In genomic region chr16:27600386-27600785, GRCh38 we compare ENCODE assay signal across 27 cellular contexts. TPM values are rescaled to one million over a fixed set of nuclear protein-coding genes. Genes with fewer than 3 reads are reported as not detected.
DNase-seq lines count a peak whose midpoint lies in the region; ATAC-seq and TF ChIP-seq lines count a peak whose summit lies in the region.
"Had no signal": no experiment of that assay in that cellular context is flagged by ENCODE, and none has a peak within 500 bp of the region (broad histone marks: within the 10 kb centered on the region; RNA-seq: fewer than 3 reads in every experiment).

No MANE protein-coding gene starts in this region.

- CTCF ChIA-PET in HEK293 (lab: Yijun Ruan, JAX) = no interaction called here

- H3K4me3 Mint-ChIP-seq in nephron = no peak overlapping the region
- H3K4me3 Mint-ChIP-seq: activated CD8-positive, alpha-beta T cell treated with anti-CD3 and anti-CD28 coated beads, Interleukin-2, amount 10 ng/mL, durations not matched to agents 7 days and 5 days had no signal

- TF ChIP-seq CTCF in HEK293 (tag by site-specific recombination; IDR thresholded peaks at IDR 0.05) (no peak), nephron (IDR thresholded peaks at IDR 0.05; ENCODE audit: unreplicated experiment in 3 of 3) (no peak)

- no peak overlapping the region for H3K4me3 ChIP-seq in HEK293 (ENCODE audit: low read depth, low read length)
- H3K4me3 ChIP-seq in ectodermal cell (ENCODE audit: insufficient read depth, low read depth, low read length) = no peak overlapping the region
- H3K4me3 ChIP-seq: BLaER1 treated with 17β-estradiol and CSF1 and Interleukin-3, amounts not matched to agents 10 nM and 100 nM; K562; MG63; right lobe of liver; testis; vagina had no signal

- no peak overlapping the region for H3K27ac ChIP-seq in HEK293 (ENCODE audit: extremely low read depth, low read depth, low read length)
- H3K27ac ChIP-seq in ectodermal cell (ENCODE audit: insufficient read depth, low read depth, low read length, poor library complexity, severe bottlenecking) = peak overlapping the region; percentile 36
- H3K27ac ChIP-seq: BLaER1 treated with 17β-estradiol and CSF1 and Interleukin-3, amounts not matched to agents 10 nM and 100 nM; right lobe of liver; testis; vagina had no signal

- ATAC-seq in GM21717 (IDR thresholded peaks at IDR 0.05; ENCODE audit: unreplicated experiment) = no peak
- ATAC-seq: activated CD8-positive, alpha-beta T cell treated with anti-CD3 and anti-CD28 coated beads, Interleukin-2, amount 10 ng/mL, durations not matched to agents 7 days and 5 days; K562; right lobe of liver; Right ventricle myocardium inferior had no signal

- peaks cover 43% of the 10 kb centered on the region for H3K4me1 Mint-ChIP-seq in nephron

- WGBS in ectodermal cell, 2 experiments = 12 to 16% methylated on average over 6 of the region's 6 CpGs

- peak overlapping the region in 2 of 3 experiments; percentile 14 to 67 for H3K27ac Mint-ChIP-seq in nephron
- H3K27ac Mint-ChIP-seq: activated CD8-positive, alpha-beta T cell treated with anti-CD3 and anti-CD28 coated beads, Interleukin-2, amount 10 ng/mL, durations not matched to agents 7 days and 5 days had no signal

- POLR2A ChIA-PET in HEK293 (lab: Yijun Ruan, JAX) = no interaction called here

- H3K36me3 ChIP-seq in HEK293 (ENCODE audit: control insufficient read depth in 2 of 2, insufficient read depth in 1 of 2, low read length in 2 of 2) = no peaks in the 10 kb centered on the region
- H3K36me3 ChIP-seq in ectodermal cell (ENCODE audit: control insufficient read depth, insufficient read depth, low read length) = no peaks in the 10 kb centered on the region
- H3K36me3 ChIP-seq: MG63, right lobe of liver, vagina had no signal

- H3K27me3 ChIP-seq in ectodermal cell (ENCODE audit: control insufficient read depth, insufficient read depth, low read length, poor library complexity, severe bottlenecking) = no peaks in the 10 kb centered on the region
- H3K27me3 ChIP-seq: BLaER1 treated with 17β-estradiol and CSF1 and Interleukin-3, amounts not matched to agents 10 nM and 100 nM; MG63; right lobe of liver; testis; vagina had no signal

- peaks cover 4% of the 10 kb centered on the region for H3K27me3 Mint-ChIP-seq in nephron (ENCODE audit: low read depth)

- H3K9me3 ChIP-seq in HEK293 (ENCODE audit: control insufficient read depth, insufficient read depth, low read depth, low read length) (no peaks in the 10 kb centered on the region), ectodermal cell (ENCODE audit: control insufficient read depth, low read length) (no peaks in the 10 kb centered on the region)
- H3K9me3 ChIP-seq: BLaER1 treated with 17β-estradiol and CSF1 and Interleukin-3, amounts not matched to agents 10 nM and 100 nM; MG63; right lobe of liver; testis; vagina had no signal

- H3K4me1 ChIP-seq in HEK293 (ENCODE audit: control insufficient read depth, insufficient read depth, low read length) (no peaks in the 10 kb centered on the region), ectodermal cell (ENCODE audit: control insufficient read depth, insufficient read depth, low read length) (peaks cover 13% of the 10 kb centered on the region)
- H3K4me1 ChIP-seq: BLaER1 treated with 17β-estradiol and CSF1 and Interleukin-3, amounts not matched to agents 10 nM and 100 nM; right lobe of liver; testis; vagina had no signal

- peaks cover 7% of the 10 kb centered on the region for H3K36me3 Mint-ChIP-seq in nephron (ENCODE audit: low read depth)
- H3K36me3 Mint-ChIP-seq: brain had no signal

- DNase-seq in NCI-H524 treated with DMSO at 0.1 percent for 48 hours (lab: John Stamatoyannopoulos, UW) (peak; percentile 99), NCI-H774 (lab: John Stamatoyannopoulos, UW) (no peak), NCI-H345 (lab: John Stamatoyannopoulos, UW) (no peak), NCI-H2081 (lab: John Stamatoyannopoulos, UW) (no peak)
- DNase-seq: activated CD4-positive, CD25-positive, alpha-beta regulatory T cell; activated CD8-positive, alpha-beta T cell treated with anti-CD3 and anti-CD28 coated beads, Interleukin-2, amount 10 ng/mL, durations not matched to agents 7 days and 5 days; activated effector memory CD4-positive, alpha-beta T cell treated with anti-CD3 and anti-CD28 coated beads, Interleukin-2, amount 50 U/mL, for 16 hours; activated T-cell treated with anti-CD3 and anti-CD28 coated beads for 4 hours; effector memory CD4-positive, alpha-beta T cell; foreskin melanocyte; hippocampal formation; MG63; right lobe of liver; stimulated activated CD4-positive, alpha-beta T cell treated with anti-CD3 and anti-CD28 coated beads, Interleukin-12 subunit alpha, Interleukin-12 subunit beta, amount 100 ng/mL, for 4 hours; stimulated activated CD4-positive, alpha-beta T cell treated with anti-CD3 and anti-CD28 coated beads, Interleukin-4, amount 100 ng/mL, for 4 hours; stimulated activated naive CD4-positive, alpha-beta T cell; T1000; testis had no signal

- H3K9me3 Mint-ChIP-seq in nephron = no peaks in the 10 kb centered on the region
- H3K9me3 Mint-ChIP-seq: brain had no signal

TF ChIP-seq in HEK293, 187 proteins besides CTCF, POLR2A, EP300 and RAD21:
- peak; percentile 36; the same call in 1 of the 2 replicates for TF ChIP-seq EGR2 (tag by site-specific recombination; IDR thresholded peaks at IDR 0.05; ENCODE audit: low read depth)
- TF ChIP-seq ZBTB1 (tag by site-specific recombination; IDR thresholded peaks at IDR 0.05) = no peak
- TF ChIP-seq ZBTB21 (tag by site-specific recombination; IDR thresholded peaks at IDR 0.05) = no peak
- TF ChIP-seq PRDM1 (tag by site-specific recombination; IDR thresholded peaks at IDR 0.05) = no peak
- no peak for TF ChIP-seq ZNF335 (tag by site-specific recombination; conservative IDR thresholded peaks at IDR 0.05)
- TF ChIP-seq REST (tag by site-specific recombination; IDR thresholded peaks at IDR 0.05) = no peak
- TF ChIP-seq ZBTB48 (tag by site-specific recombination; IDR thresholded peaks at IDR 0.05) = no peak
- no peak for TF ChIP-seq ZNF501 (tag by site-specific recombination; IDR thresholded peaks at IDR 0.05)

RNA-seq across cellular contexts. Expression of gene KATNIP, which starts 50.4 kb away (rescaled TPM):
- 22.0 TPM for polyA plus RNA-seq in ectodermal cell (2013, experiment 1 of 4)
- 29.5 TPM for polyA plus RNA-seq in ectodermal cell (2013, experiment 2 of 4)
- polyA plus RNA-seq in ectodermal cell (2013, experiment 3 of 4) = 18.2 TPM
- 19.5 TPM for polyA plus RNA-seq in ectodermal cell (2013, experiment 4 of 4)

RNA-seq across cellular contexts. Expression of gene GTF3C1, which starts 50.7 kb away (rescaled TPM):
- 94.6 TPM for polyA plus RNA-seq in ectodermal cell (2013, experiment 1 of 4)
- polyA plus RNA-seq in ectodermal cell (2013, experiment 2 of 4) = 116 TPM
- 75.9 TPM for polyA plus RNA-seq in ectodermal cell (2013, experiment 3 of 4)
- polyA plus RNA-seq in ectodermal cell (2013, experiment 4 of 4) = 85.6 TPM
